11 cellular contexts compared by ENCODE assay signal in genomic region chr10:6498771-6499170, GRCh38.
A peak's percentile ranks its signal among the peaks of the same experiment; 100 is the strongest.
DNase-seq lines count a peak whose midpoint lies in the region; ATAC-seq, FAIRE-seq and TF ChIP-seq lines count a peak whose summit lies in the region.
"Had no signal": no experiment of that assay in that cellular context is flagged by ENCODE, and none has a peak within 500 bp of the region (broad histone marks: within the 10 kb centered on the region; RNA-seq: fewer than 3 reads in every experiment).

No MANE protein-coding gene starts in this region.

- H3K4me1 ChIP-seq in A673 (ENCODE audit: insufficient read depth, low read length, poor library complexity, severe bottlenecking): no peaks in the 10 kb centered on the region

- H3K4me3 Mint-ChIP-seq in effector memory CD8-positive, alpha-beta T cell: peak overlapping the region; percentile 53 to 69

- ATAC-seq in effector memory CD8-positive, alpha-beta T cell (replicated peaks): peak; percentile 83
- ATAC-seq in SK-N-SH treated with all-trans-retinoic acid at 6 μM for 48 hours: no peak

- BruUV-seq in A673 (replicated peaks; lab: Mats Ljungman, UMichigan): no TSS peak

- intact Hi-C loops in A673 (cut with micrococcal nuclease; ENCODE audit: unreplicated experiment): no loop called here

- POLR2A ChIA-PET in A673 (lab: Charles Lee; ENCODE audit: low non-redundant PET): no interaction called here

- FAIRE-seq in GM19239 (lab: Jason Lieb, UNC): no peak

- H3K27me3 ChIP-seq in A673 (replicated peaks; ENCODE audit: insufficient read depth, low read depth, low read length, poor library complexity): peaks cover 98% of the 10 kb centered on the region

- no peak overlapping the region for H3K27ac ChIP-seq in A673 (ENCODE audit: low read depth, low read length, poor library complexity, severe bottlenecking)
- H3K27ac ChIP-seq: C4-2B, VCaP had no signal

- H3K9me3 Mint-ChIP-seq in effector memory CD8-positive, alpha-beta T cell: no peaks in the 10 kb centered on the region

- peaks cover 27 to 44% of the 10 kb centered on the region in 2 donors for H3K4me1 Mint-ChIP-seq in effector memory CD8-positive, alpha-beta T cell (ENCODE audit: low read depth in 2 of 2)

- no peaks in the 10 kb centered on the region for H3K36me3 ChIP-seq in A673 (ENCODE audit: insufficient read depth, low read length, poor library complexity, severe bottlenecking)

- TF ChIP-seq CTCF in A673 (conservative IDR thresholded peaks at IDR 0.05; ENCODE audit: low read depth, low read length): no peak

- peak overlapping the region; percentile 81 to 95 for H3K27ac Mint-ChIP-seq in effector memory CD8-positive, alpha-beta T cell

- no peaks in the 10 kb centered on the region for H3K9me3 ChIP-seq in A673 (ENCODE audit: low read depth, low read length, poor library complexity, severe bottlenecking)

- H3K4me3 ChIP-seq in A673 (ENCODE audit: low read depth, low read length, poor library complexity, severe bottlenecking): no peak overlapping the region

- peaks cover 34% of the 10 kb centered on the region for H3K36me3 Mint-ChIP-seq in effector memory CD8-positive, alpha-beta T cell (ENCODE audit: insufficient read depth)

- DNase-seq in A673 (ENCODE audit: low spot score): peak; percentile 17
- peak; percentile 62 for DNase-seq in HT1080 (ENCODE audit: low read depth)
- DNase-seq in activated CD4-positive, alpha-beta T cell treated with anti-CD3 and anti-CD28 coated beads for 4 hours: peak; percentile 51 to 55
- DNase-seq in effector memory CD8-positive, alpha-beta T cell: peak; percentile 37 to 43 (median 39)
- no peak for DNase-seq in dedifferentiated amniotic fluid mesenchymal stem cell (ENCODE audit: extremely low spot score)
- DNase-seq in GM19239 (ENCODE audit: insufficient read length, low spot score): no peak
- DNase-seq in GOT3 (lab: John Stamatoyannopoulos, UW): no peak
- DNase-seq: NCI-H1092 had no signal

- CTCF ChIA-PET in A673 (lab: Charles Lee): no interaction called here

- H3K27me3 Mint-ChIP-seq in effector memory CD8-positive, alpha-beta T cell: no peaks in the 10 kb centered on the region

TF ChIP-seq in SK-N-SH treated with all-trans-retinoic acid at 6 μM for 48 hours, 23 proteins besides CTCF, POLR2A, EP300 and RAD21:
- TF ChIP-seq BACH2 (CRISPR knock-in tag; IDR thresholded peaks at IDR 0.05; ENCODE audit: borderline replicate concordance) (no peak), CSDC2 (CRISPR knock-in tag; IDR thresholded peaks at IDR 0.05) (no peak), CSRNP3 (CRISPR knock-in tag; IDR thresholded peaks at IDR 0.05) (no peak), RARB (CRISPR knock-in tag; IDR thresholded peaks at IDR 0.05) (no peak)
TF ChIP-seq in SK-N-SH treated with all-trans-retinoic acid at 6 μM for 48 hours: peak in this region for 0.

Comparison
In these comparisons a context has a peak if more than half of its experiments do, and no peak if none do; other contexts are left out.
1. DNase-seq: peak in A673 (single experiment), HT1080 (single experiment), activated CD4-positive, alpha-beta T cell treated with anti-CD3 and anti-CD28 coated beads for 4 hours (2 of 2) and effector memory CD8-positive, alpha-beta T cell (3 of 3); none in dedifferentiated amniotic fluid mesenchymal stem cell (single experiment), GM19239 (single experiment) and GOT3 (single experiment).